In genomic region chr19:5966215-5966614, GRCh38 we compare ENCODE assay signal across 10 cellular contexts. TPM values are rescaled to one million over a fixed set of nuclear protein-coding genes. Genes with fewer than 3 reads are reported as not detected.
A peak's percentile ranks its signal among the peaks of the same experiment; 100 is the strongest.
DNase-seq lines count a peak whose midpoint lies in the region; ATAC-seq and TF ChIP-seq lines count a peak whose summit lies in the region.
"Had no signal": no experiment of that assay in that cellular context is flagged by ENCODE, and none has a peak within 500 bp of the region (broad histone marks: within the 10 kb centered on the region; RNA-seq: fewer than 3 reads in every experiment).

No MANE protein-coding gene starts in this region.

- no peak overlapping the region for H3K4me3 Mint-ChIP-seq in stimulated activated naive CD8-positive, alpha-beta T cell treated with anti-CD3 and anti-CD28 coated beads, Interleukin-15, Interleukin-2, amounts not matched to agents 100 ng/mL and 50 ng/mL, for 24 hours

- no peaks in the 10 kb centered on the region for H3K27me3 Mint-ChIP-seq in stimulated activated naive CD8-positive, alpha-beta T cell treated with anti-CD3 and anti-CD28 coated beads, Interleukin-15, Interleukin-2, amounts not matched to agents 100 ng/mL and 50 ng/mL, for 24 hours

- DNase-seq in stimulated activated naive CD8-positive, alpha-beta T cell treated with anti-CD3 and anti-CD28 coated beads, Interleukin-15, Interleukin-2, amounts not matched to agents 100 U/mL and 50 U/mL, for 24 hours, result no peak
- no peak for DNase-seq in esophagus muscularis mucosa (ENCODE audit: extremely low spot score)
- peak; percentile 59 for DNase-seq in mucosa of gallbladder (ENCODE audit: low spot score)
- no peak for DNase-seq in vagina (ENCODE audit: extremely low spot score in 2 of 2)
- no peak for DNase-seq in CD1c-positive myeloid dendritic cell (ENCODE audit: extremely low spot score)
- no peak for DNase-seq in NCI-H446 (lab: John Stamatoyannopoulos, UW)
- no peak for DNase-seq in kidney glomerular epithelial cell (lab: John Stamatoyannopoulos, UW)
- DNase-seq: NCI-H2107 had no signal

- no peaks in the 10 kb centered on the region for H3K9me3 Mint-ChIP-seq in stimulated activated naive CD8-positive, alpha-beta T cell treated with anti-CD3 and anti-CD28 coated beads, Interleukin-15, Interleukin-2, amounts not matched to agents 100 ng/mL and 50 ng/mL, for 24 hours

- TF ChIP-seq CTCF in esophagus muscularis mucosa (IDR thresholded peaks at IDR 0.05) (no peak), vagina (IDR thresholded peaks at IDR 0.05) (no peak)

- intact Hi-C loops in esophagus muscularis mucosa (cut with DNase I) (no loop called here), vagina (cut with DNase I) (no loop called here)

- 28% methylated on average over 8 of the region's 8 CpGs for WGBS in esophagus muscularis mucosa

- H3K36me3 Mint-ChIP-seq in stimulated activated naive CD8-positive, alpha-beta T cell treated with anti-CD3 and anti-CD28 coated beads, Interleukin-15, Interleukin-2, amounts not matched to agents 100 ng/mL and 50 ng/mL, for 24 hours (ENCODE audit: low read depth), result peaks cover 18% of the 10 kb centered on the region

- H3K36me3 ChIP-seq in esophagus muscularis mucosa (no peaks in the 10 kb centered on the region), vagina (no peaks in the 10 kb centered on the region)

- peak overlapping the region; percentile 36 for H3K27ac Mint-ChIP-seq in stimulated activated naive CD8-positive, alpha-beta T cell treated with anti-CD3 and anti-CD28 coated beads, Interleukin-15, Interleukin-2, amounts not matched to agents 100 ng/mL and 50 ng/mL, for 24 hours

- H3K27ac ChIP-seq in esophagus muscularis mucosa (replicated peaks in 1 of 4), result peak overlapping the region; percentile 79 to 85 (median 84)
- H3K27ac ChIP-seq in vagina, result peak overlapping the region; percentile 90

- H3K4me1 Mint-ChIP-seq in stimulated activated naive CD8-positive, alpha-beta T cell treated with anti-CD3 and anti-CD28 coated beads, Interleukin-15, Interleukin-2, amounts not matched to agents 100 ng/mL and 50 ng/mL, for 24 hours (ENCODE audit: low read depth), result peaks cover 92% of the 10 kb centered on the region

- H3K9me3 ChIP-seq in esophagus muscularis mucosa, result no peaks in the 10 kb centered on the region
- no peaks in the 10 kb centered on the region for H3K9me3 ChIP-seq in vagina

- no peak for TF ChIP-seq POLR2A in esophagus muscularis mucosa (IDR thresholded peaks at IDR 0.05; ENCODE audit: low read depth)
- TF ChIP-seq POLR2A in vagina (IDR thresholded peaks at IDR 0.05), result no peak

- H3K4me3 ChIP-seq in esophagus muscularis mucosa (peak overlapping the region in 1 of 4 donors; percentile 5), vagina (no peak overlapping the region)

- ATAC-seq in stimulated activated naive CD8-positive, alpha-beta T cell treated with anti-CD3 and anti-CD28 coated beads, Interleukin-15, Interleukin-2, amounts not matched to agents 100 U/mL and 50 U/mL, for 24 hours, result no peak
- ATAC-seq: Panc1 had no signal

- H3K27me3 ChIP-seq in esophagus muscularis mucosa (no peaks in the 10 kb centered on the region), vagina (no peaks in the 10 kb centered on the region)

- peaks cover 90 to 96% (median 92%) of the 10 kb centered on the region in 4 donors for H3K4me1 ChIP-seq in esophagus muscularis mucosa
- H3K4me1 ChIP-seq in vagina, result peaks cover 88% of the 10 kb centered on the region

- TF ChIP-seq EP300 in esophagus muscularis mucosa (IDR thresholded peaks at IDR 0.05), result peak; percentile 86

RNA-seq across cellular contexts. Expression of gene RANBP3, which starts 11.7 kb away (rescaled TPM):
- 100 to 1,000 TPM in 2 of 4 donors, 10 to 100 TPM in 2; 92.2 to 127 (median 102) TPM for total RNA-seq in esophagus muscularis mucosa
- total RNA-seq in mucosa of gallbladder, result 75.5 TPM
- total RNA-seq in vagina, result 110 TPM

RNA-seq across cellular contexts. Expression of gene CAPS, which starts 52.2 kb away (rescaled TPM):
- total RNA-seq in esophagus muscularis mucosa (10 to 100 TPM in 3 of 4 donors, 1 to 10 TPM in 1; 5.5 to 16.1 (median 15.2) TPM), mucosa of gallbladder (82.5 TPM), vagina (35.8 TPM)
